In genomic region chr6:140463312-140463710, GRCh38 we compare ENCODE assay signal across 12 cellular contexts.
DNase-seq lines count a peak whose midpoint lies in the region; ATAC-seq and TF ChIP-seq lines count a peak whose summit lies in the region.
"Had no signal": no experiment of that assay in that cellular context is flagged by ENCODE, and none has a peak within 500 bp of the region (broad histone marks: within the 10 kb centered on the region; RNA-seq: fewer than 3 reads in every experiment).

No MANE protein-coding gene starts in this region.

- peak overlapping the region; percentile 26; the same call in 1 of the 2 replicates for H2AFZ ChIP-seq in GM23248

- ATAC-seq in gastrocnemius medialis, result no peak
- no peak for ATAC-seq in activated CD8-positive, alpha-beta memory T cell treated with anti-CD3 and anti-CD28 coated beads, Interleukin-2, amount 10 ng/mL, durations not matched to agents 7 days and 5 days
- ATAC-seq: naive thymus-derived CD4-positive, alpha-beta T cell had no signal

- no peaks in the 10 kb centered on the region for H3K27me3 ChIP-seq in GM23248 (replicated peaks; ENCODE audit: insufficient read depth)
- no peaks in the 10 kb centered on the region for H3K27me3 ChIP-seq in adipocyte (replicated peaks; ENCODE audit: control insufficient read depth, insufficient read depth, low read length)
- H3K27me3 ChIP-seq in gastrocnemius medialis, result no peaks in the 10 kb centered on the region
- H3K27me3 ChIP-seq in CD4-positive, alpha-beta memory T cell (ENCODE audit: insufficient read depth, low read length), result no peaks in the 10 kb centered on the region

- peaks cover 20% of the 10 kb centered on the region; the same call in 1 of the 2 replicates for H3K36me3 ChIP-seq in GM23248 (ENCODE audit: low read depth)
- no peaks in the 10 kb centered on the region for H3K36me3 ChIP-seq in adipocyte (ENCODE audit: control insufficient read depth, insufficient read depth, low read length, severe bottlenecking)
- no peaks in the 10 kb centered on the region for H3K36me3 ChIP-seq in gastrocnemius medialis
- no peaks in the 10 kb centered on the region for H3K36me3 ChIP-seq in CD4-positive, alpha-beta memory T cell (ENCODE audit: insufficient read depth, low read length)

- H3K4me3 ChIP-seq in GM23248 (no peak overlapping the region), adipocyte (ENCODE audit: low read length) (no peak overlapping the region), gastrocnemius medialis (no peak overlapping the region)
- no peak overlapping the region for H3K4me3 ChIP-seq in CD4-positive, alpha-beta memory T cell (ENCODE audit: low read length in 2 of 2)

- in situ Hi-C loops in GM23248 (cut with MboI), result no loop called here
- in situ Hi-C loops in gastrocnemius medialis (cut with MboI; ENCODE audit: low sequenced_read_pairs in 4 of 4), result no loop called here

- H3K4me3 Mint-ChIP-seq in activated CD8-positive, alpha-beta memory T cell treated with anti-CD3 and anti-CD28 coated beads, Interleukin-2, amount 10 ng/mL, durations not matched to agents 7 days and 5 days, result no peak overlapping the region
- no peak overlapping the region for H3K4me3 Mint-ChIP-seq in CD4-positive, alpha-beta memory T cell
- H3K4me3 Mint-ChIP-seq: activated naive CD4-positive, alpha-beta T cell treated with anti-CD3 and anti-CD28 coated beads, Interleukin-2, amount 50 U/mL, for 24 hours; naive thymus-derived CD4-positive, alpha-beta T cell had no signal

- H3K9me3 ChIP-seq in GM23248 (ENCODE audit: low read depth) (peaks cover 8% of the 10 kb centered on the region), adipocyte (ENCODE audit: control insufficient read depth, low read length) (peaks cover 28% of the 10 kb centered on the region), gastrocnemius medialis (peaks cover 0 to under 1% (median 0%) of the 10 kb centered on the region in 3 donors)
- no peaks in the 10 kb centered on the region for H3K9me3 ChIP-seq in CD4-positive, alpha-beta memory T cell (ENCODE audit: control insufficient read depth in 1 of 2, low read length in 2 of 2)

- WGBS in GM23248 (ENCODE audit: low coverage in 1 of 2, low lambda C conversion rate in 2 of 2, missing lambda C conversion rate in 2 of 2), 2 experiments, result 94 to 95% methylated on average over 2 of the region's 2 CpGs

- peaks cover 17% of the 10 kb centered on the region for H3K27me3 Mint-ChIP-seq in activated CD8-positive, alpha-beta memory T cell treated with anti-CD3 and anti-CD28 coated beads, Interleukin-2, amount 10 ng/mL, durations not matched to agents 7 days and 5 days
- H3K27me3 Mint-ChIP-seq in CD4-positive, alpha-beta memory T cell, result peaks cover 0 to 12% of the 10 kb centered on the region in 2 donors

- POLR2A ChIA-PET in GM10248 (lab: Yijun Ruan, JAX), result no interaction called here
- POLR2A ChIA-PET in CD4-positive, alpha-beta memory T cell (lab: Charles Lee; ENCODE audit: partially characterized antibody), result no interaction called here

- no peaks in the 10 kb centered on the region for H3K4me1 Mint-ChIP-seq in activated CD8-positive, alpha-beta memory T cell treated with anti-CD3 and anti-CD28 coated beads, Interleukin-2, amount 10 ng/mL, durations not matched to agents 7 days and 5 days
- H3K4me1 Mint-ChIP-seq in CD4-positive, alpha-beta memory T cell, result no peaks in the 10 kb centered on the region
- H3K4me1 Mint-ChIP-seq: activated naive CD4-positive, alpha-beta T cell treated with anti-CD3 and anti-CD28 coated beads, Interleukin-2, amount 50 U/mL, for 24 hours; naive thymus-derived CD4-positive, alpha-beta T cell had no signal

- intact Hi-C loops in gastrocnemius medialis (cut with DNase I; ENCODE audit: low total_unique reads), result no loop called here
- intact Hi-C loops in CD4-positive, alpha-beta memory T cell (cut with micrococcal nuclease), result no loop called here

- H3K36me3 Mint-ChIP-seq in activated CD8-positive, alpha-beta memory T cell treated with anti-CD3 and anti-CD28 coated beads, Interleukin-2, amount 10 ng/mL, durations not matched to agents 7 days and 5 days, result no peaks in the 10 kb centered on the region
- H3K36me3 Mint-ChIP-seq in CD4-positive, alpha-beta memory T cell, result no peaks in the 10 kb centered on the region
- H3K36me3 Mint-ChIP-seq: activated naive CD4-positive, alpha-beta T cell treated with anti-CD3 and anti-CD28 coated beads, Interleukin-2, amount 50 U/mL, for 24 hours; naive thymus-derived CD4-positive, alpha-beta T cell had no signal

- H3K27ac ChIP-seq in GM23248 (peak overlapping the region; percentile 94), gastrocnemius medialis (peak overlapping the region; percentile 58 to 82 (median 67))
- no peak overlapping the region for H3K27ac ChIP-seq in CD4-positive, alpha-beta memory T cell (ENCODE audit: low read depth, low read length)

- no peak overlapping the region for H3K27ac Mint-ChIP-seq in activated CD8-positive, alpha-beta memory T cell treated with anti-CD3 and anti-CD28 coated beads, Interleukin-2, amount 10 ng/mL, durations not matched to agents 7 days and 5 days
- H3K27ac Mint-ChIP-seq in CD4-positive, alpha-beta memory T cell, result no peak overlapping the region
- H3K27ac Mint-ChIP-seq: activated naive CD4-positive, alpha-beta T cell treated with anti-CD3 and anti-CD28 coated beads, Interleukin-2, amount 50 U/mL, for 24 hours; naive thymus-derived CD4-positive, alpha-beta T cell had no signal

- peaks cover 39% of the 10 kb centered on the region for H3F3A ChIP-seq in GM23248 (ENCODE audit: insufficient read depth)

- no peaks in the 10 kb centered on the region for H3K9me3 Mint-ChIP-seq in activated CD8-positive, alpha-beta memory T cell treated with anti-CD3 and anti-CD28 coated beads, Interleukin-2, amount 10 ng/mL, durations not matched to agents 7 days and 5 days (ENCODE audit: low read depth)
- H3K9me3 Mint-ChIP-seq in CD4-positive, alpha-beta memory T cell, result peaks cover 0 to 9% (median under 1%) of the 10 kb centered on the region in 8 donors
- H3K9me3 Mint-ChIP-seq: activated naive CD4-positive, alpha-beta T cell treated with anti-CD3 and anti-CD28 coated beads, Interleukin-2, amount 50 U/mL, for 24 hours had no signal

- H3K79me2 ChIP-seq in GM23248 (ENCODE audit: insufficient read depth), result no peaks in the 10 kb centered on the region

- H3K9ac ChIP-seq in GM23248 (peak overlapping the region; percentile 64; the same call in 1 of the 2 replicates), adipocyte (ENCODE audit: low read length) (peak overlapping the region; percentile 89)

- no peak for DNase-seq in GM23248
- DNase-seq in adipocyte (ENCODE audit: low read depth), result peak; percentile 58
- peak; percentile 74 for DNase-seq in iris pigment epithelial cell (ENCODE audit: low read depth)
- no peak for DNase-seq in gastrocnemius medialis
- DNase-seq in GM10248 (ENCODE audit: extremely low spot score), result no peak
- no peak for DNase-seq in activated CD8-positive, alpha-beta memory T cell treated with anti-CD3 and anti-CD28 coated beads, Interleukin-2, amount 10 ng/mL, durations not matched to agents 7 days and 5 days
- DNase-seq in hippocampal formation (lab: John Stamatoyannopoulos, UW), result no peak
- no peak for DNase-seq in CD4-positive, alpha-beta memory T cell
- DNase-seq: activated CD4-positive, alpha-beta T cell treated with anti-CD3 and anti-CD28 coated beads, Interleukin-2, amount 50 U/mL, for 48 hours; naive thymus-derived CD4-positive, alpha-beta T cell; substantia nigra had no signal

- no peak for TF ChIP-seq POLR2A in gastrocnemius medialis (IDR thresholded peaks at IDR 0.05)

- peak overlapping the region; percentile 17 for H3K4me2 ChIP-seq in GM23248 (ENCODE audit: unreplicated experiment)

- no peak for TF ChIP-seq CTCF in gastrocnemius medialis (IDR thresholded peaks at IDR 0.05 in 4 of 5, conservative IDR thresholded peaks at IDR 0.05 in 1 of 5)
- no peak for TF ChIP-seq CTCF in GM10248 (IDR thresholded peaks at IDR 0.05; ENCODE audit: control extremely low read depth, extremely low read depth, low read depth, missing control alignments)

- H4K20me1 ChIP-seq in GM23248 (ENCODE audit: insufficient read depth), result no peaks in the 10 kb centered on the region

- H3K4me1 ChIP-seq in GM23248 (ENCODE audit: insufficient read depth) (peaks cover 36% of the 10 kb centered on the region), adipocyte (ENCODE audit: control insufficient read depth, insufficient read depth, low read length) (peaks cover 32% of the 10 kb centered on the region), gastrocnemius medialis (peaks cover 6 to 19% of the 10 kb centered on the region in 2 donors)
- H3K4me1 ChIP-seq in CD4-positive, alpha-beta memory T cell (ENCODE audit: insufficient read depth, low read length), result no peaks in the 10 kb centered on the region

- CTCF ChIA-PET in GM10248 (lab: Yijun Ruan, JAX), result interaction anchor here (1.5 kb wide), 1 partner anchor 10 kb away, joined by 3 read pairs; no protein-coding TSS in a partner anchor
- CTCF ChIA-PET in activated CD8-positive, alpha-beta memory T cell treated with anti-CD3 and anti-CD28 coated beads, Interleukin-2, amount 10 ng/mL, durations not matched to agents 7 days and 5 days (lab: Charles Lee), result no interaction called here
- CTCF ChIA-PET in CD4-positive, alpha-beta memory T cell (lab: Charles Lee; ENCODE audit: partially characterized antibody), result no interaction called here

- H3K9me2 ChIP-seq in GM23248 (ENCODE audit: insufficient read depth), result no peaks in the 10 kb centered on the region

Comparison
In these comparisons a context has a peak if more than half of its experiments do, and no peak if none do; other contexts are left out.
1. DNase-seq: peak in adipocyte (single experiment) and iris pigment epithelial cell (single experiment); none in GM23248 (single experiment), gastrocnemius medialis (0 of 2), GM10248 (single experiment), activated CD8-positive, alpha-beta memory T cell treated with anti-CD3 and anti-CD28 coated beads, Interleukin-2, amount 10 ng/mL, durations not matched to agents 7 days and 5 days (single experiment), hippocampal formation (0 of 2) and CD4-positive, alpha-beta memory T cell (0 of 5).